In genomic region chr11:134412508-134413333, GRCh38 we compare ENCODE assay signal across 8 cellular contexts. TPM values are rescaled to one million over a fixed set of nuclear protein-coding genes. Genes with fewer than 3 reads are reported as not detected.
DNase-seq lines count a peak whose midpoint lies in the region; ATAC-seq and TF ChIP-seq lines count a peak whose summit lies in the region.

No MANE protein-coding gene starts in this region.

- in situ Hi-C loops in mammary epithelial cell (cut with MboI; ENCODE audit: low sequenced_read_pairs in 2 of 2), result no loop called here

- H3K79me2 ChIP-seq in mammary epithelial cell (ENCODE audit: insufficient read depth, low read length), result no peaks in the 10 kb centered on the region

- no peaks in the 10 kb centered on the region for H3K36me3 ChIP-seq in CD8-positive, alpha-beta memory T cell (ENCODE audit: insufficient read depth, low read length)
- H3K36me3 ChIP-seq in mammary epithelial cell (ENCODE audit: insufficient read depth, low read length) (no peaks in the 10 kb centered on the region), upper lobe of left lung (no peaks in the 10 kb centered on the region)

- peaks cover 20% of the 10 kb centered on the region for H3K27me3 ChIP-seq in CD8-positive, alpha-beta memory T cell (ENCODE audit: insufficient read depth, low read length, poor library complexity, severe bottlenecking)
- peaks cover 37% of the 10 kb centered on the region for H3K27me3 ChIP-seq in mammary epithelial cell (ENCODE audit: insufficient read depth, low read length)
- peaks cover 0 to 30% (median 16%) of the 10 kb centered on the region in 4 donors for H3K27me3 ChIP-seq in upper lobe of left lung

- H3K36me3 Mint-ChIP-seq in CD8-positive, alpha-beta memory T cell, result no peaks in the 10 kb centered on the region
- H3K36me3 Mint-ChIP-seq in mesothelial cell of epicardium, result no peaks in the 10 kb centered on the region

- H3K27me3 Mint-ChIP-seq in CD8-positive, alpha-beta memory T cell, result peaks cover 48 to 54% of the 10 kb centered on the region in 2 donors
- peaks cover 81% of the 10 kb centered on the region for H3K27me3 Mint-ChIP-seq in mesothelial cell of epicardium (ENCODE audit: low read depth)

- TF ChIP-seq CTCF in mammary epithelial cell (conservative IDR thresholded peaks at IDR 0.05 in 1 of 2, IDR thresholded peaks at IDR 0.05 in 1 of 2; ENCODE audit: extremely low read depth in 1 of 2, insufficient read depth in 1 of 2, low read depth in 1 of 2, low read length in 2 of 2) (no peak), mesothelial cell of epicardium (IDR thresholded peaks at IDR 0.05; ENCODE audit: unreplicated experiment) (no peak), upper lobe of left lung (IDR thresholded peaks at IDR 0.05) (no peak)

- no peaks in the 10 kb centered on the region for H3K9me3 ChIP-seq in CD8-positive, alpha-beta memory T cell (ENCODE audit: low read length)
- H3K9me3 ChIP-seq in mammary epithelial cell (replicated peaks; ENCODE audit: insufficient read depth, low read length) (no peaks in the 10 kb centered on the region), upper lobe of left lung (no peaks in the 10 kb centered on the region)

- WGBS in mammary epithelial cell (ENCODE audit: low coverage, missing lambda C conversion rate), result 0% methylated on average over 9 of the region's 64 CpGs
- 3 to 5% methylated on average over 11 to 22 of the region's 64 CpGs for WGBS in upper lobe of left lung, 2 donors

- ATAC-seq in upper lobe of left lung (ENCODE audit: low FRiP score in 2 of 2) (peak in 1 of 2 donors; percentile 41), HG03571 (IDR thresholded peaks at IDR 0.05; ENCODE audit: unreplicated experiment) (no peak), HG03196 (IDR thresholded peaks at IDR 0.05; ENCODE audit: unreplicated experiment) (no peak)

- BruUV-seq in mammary epithelial cell (replicated peaks; lab: Mats Ljungman, UMichigan), result no TSS peak

- peak in 1 of 5 donors; percentile 22 for DNase-seq in CD8-positive, alpha-beta memory T cell
- peak; percentile 64 for DNase-seq in NCI-H2196 (lab: John Stamatoyannopoulos, UW; ENCODE audit: unreplicated experiment)
- DNase-seq in mammary epithelial cell, result no peak
- peak in 1 of 2 experiments; percentile 47 for DNase-seq in mesothelial cell of epicardium (ENCODE audit: low spot score in 2 of 2, unreplicated experiment in 2 of 2)
- peak in 1 of 2 donors; percentile 86 for DNase-seq in upper lobe of left lung
- DNase-seq in OCI-M1 (lab: John Stamatoyannopoulos, UW), result no peak

- H3K4me2 ChIP-seq in mammary epithelial cell (ENCODE audit: insufficient read depth, low read depth, low read length), result peak overlapping the region; percentile 67

- H2AFZ ChIP-seq in mammary epithelial cell (ENCODE audit: low read depth, low read length), result no peak overlapping the region

- H3K27ac Mint-ChIP-seq in CD8-positive, alpha-beta memory T cell, result peak overlapping the region in 3 of 8 donors; percentile 23 to 66 (median 52)
- no peak overlapping the region for H3K27ac Mint-ChIP-seq in mesothelial cell of epicardium

- no peak for TF ChIP-seq POLR2A in upper lobe of left lung (IDR thresholded peaks at IDR 0.05)

- H3K4me1 ChIP-seq in CD8-positive, alpha-beta memory T cell (ENCODE audit: insufficient read depth, low read length), result peaks cover 15% of the 10 kb centered on the region
- H3K4me1 ChIP-seq in mammary epithelial cell (ENCODE audit: insufficient read depth, low read length) (no peaks in the 10 kb centered on the region), upper lobe of left lung (peaks cover 13 to 19% (median 16%) of the 10 kb centered on the region in 4 donors)

- intact Hi-C loops in mammary epithelial cell (cut with micrococcal nuclease), result no loop called here

- TF ChIP-seq EP300 in upper lobe of left lung (IDR thresholded peaks at IDR 0.05), result no peak

- peak overlapping the region; percentile 55 to 82 (median 73) for H3K4me3 Mint-ChIP-seq in CD8-positive, alpha-beta memory T cell
- peak overlapping the region; percentile 64 for H3K4me3 Mint-ChIP-seq in mesothelial cell of epicardium

- H3K4me3 ChIP-seq in CD8-positive, alpha-beta memory T cell (ENCODE audit: low read length), result no peak overlapping the region
- H3K4me3 ChIP-seq in mammary epithelial cell (replicated peaks in 1 of 3; ENCODE audit: insufficient read depth in 1 of 3, low read depth in 2 of 3, low read length in 3 of 3), result peak overlapping the region in 2 of 3 experiments; percentile 16 to 28
- H3K4me3 ChIP-seq in upper lobe of left lung, result peak overlapping the region; percentile 10 to 49 (median 42)

- dilution Hi-C loops in mammary epithelial cell (cut with HindIII; ENCODE audit: low sequenced_read_pairs), result no loop called here

- no peak overlapping the region for H3K9ac ChIP-seq in mammary epithelial cell (ENCODE audit: insufficient read depth, low read length)

- H3K9me3 Mint-ChIP-seq in CD8-positive, alpha-beta memory T cell, result no peaks in the 10 kb centered on the region
- no peaks in the 10 kb centered on the region for H3K9me3 Mint-ChIP-seq in mesothelial cell of epicardium

- POLR2A ChIA-PET in CD8-positive, alpha-beta memory T cell (lab: Charles Lee), result no interaction called here

- CTCF ChIA-PET in CD8-positive, alpha-beta memory T cell (lab: Charles Lee), result no interaction called here
- CTCF ChIA-PET in mammary epithelial cell (lab: Charles Lee; ENCODE audit: low non-redundant PET), result no interaction called here

- H3K27ac ChIP-seq in CD8-positive, alpha-beta memory T cell (ENCODE audit: low read depth, low read length), result no peak overlapping the region
- H3K27ac ChIP-seq in mammary epithelial cell (ENCODE audit: insufficient read depth, low read depth, low read length) (no peak overlapping the region), upper lobe of left lung (no peak overlapping the region)

- H4K20me1 ChIP-seq in mammary epithelial cell (ENCODE audit: insufficient read depth, low read length), result no peaks in the 10 kb centered on the region

- H3K4me1 Mint-ChIP-seq in CD8-positive, alpha-beta memory T cell, result peaks cover 18 to 26% (median 23%) of the 10 kb centered on the region in 3 donors
- no peaks in the 10 kb centered on the region for H3K4me1 Mint-ChIP-seq in mesothelial cell of epicardium

RNA-seq across cellular contexts. Expression of gene B3GAT1, which starts 0.7 kb away (rescaled TPM):
- under 1 TPM; 0.35 to 0.44 TPM for total RNA-seq in CD8-positive, alpha-beta memory T cell
- 0.07 TPM for polyA plus RNA-seq in CD8-positive, alpha-beta memory T cell
- under 1 TPM; under 0.01 to 0.33 TPM for total RNA-seq in mammary epithelial cell
- 0.08 TPM for polyA plus RNA-seq in mammary epithelial cell
- not detected for polyA minus RNA-seq in mammary epithelial cell
- 1.4 to 1.5 TPM (median 1.5 TPM) in 3 replicates for total RNA-seq in mesothelial cell of epicardium
- 1 to 10 TPM in 4 of 6 donors, under 1 TPM in 2; under 0.01 to 2.7 (median 1.2) TPM for total RNA-seq in upper lobe of left lung
